In the genomic region with DNA sequence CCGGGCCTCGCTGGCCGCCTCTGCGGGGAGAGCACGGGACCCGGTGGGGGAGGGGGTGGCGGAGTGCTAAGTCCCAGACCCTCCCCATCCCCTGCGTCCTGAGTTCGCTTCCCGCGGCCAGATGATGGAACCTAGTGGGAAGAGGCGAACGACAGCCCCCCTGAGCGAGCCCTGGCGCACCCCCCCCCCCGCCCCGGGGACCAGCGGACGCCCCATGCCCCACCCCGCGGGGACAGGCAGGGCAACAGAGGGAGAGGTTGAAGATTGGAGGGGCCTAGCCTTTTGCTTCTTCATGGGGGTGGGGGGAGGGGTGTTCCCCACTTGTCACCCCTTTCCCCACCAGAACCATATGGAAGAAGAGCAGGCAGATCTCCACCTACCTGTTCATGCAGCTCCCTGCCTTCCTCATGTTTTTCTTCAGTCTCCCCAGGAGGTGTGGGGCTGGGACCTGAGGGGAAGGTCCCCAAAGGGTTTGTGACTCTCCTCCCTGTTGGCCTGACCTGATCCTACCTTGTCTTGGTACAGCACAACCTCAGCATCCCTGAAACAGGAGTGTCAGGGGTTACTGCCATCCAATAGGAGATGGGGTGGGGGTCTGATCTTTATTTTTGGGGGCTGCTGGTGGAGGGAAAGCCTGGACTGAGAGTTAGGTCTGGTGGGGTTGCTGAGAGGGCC, we compare ENCODE assay signal across 1 cellular context.
TF ChIP-seq lines count a peak whose summit lies in the region.

No MANE protein-coding gene starts in this region.

TF ChIP-seq in GM12878, 131 proteins besides CTCF, POLR2A, EP300 and RAD21:
- TF ChIP-seq WRNIP1 (IDR thresholded peaks at IDR 0.05; ENCODE audit: borderline replicate concordance, low read depth, low read length) (no peak), BCL3 (IDR thresholded peaks at IDR 0.05; ENCODE audit: borderline replicate concordance, insufficient read depth, low read depth, low read length, poor library complexity, severe bottlenecking) (peak; percentile 7), CHD2 (IDR thresholded peaks at IDR 0.05; ENCODE audit: borderline replicate concordance, low read depth, low read length) (peak; percentile 90), SIN3A (IDR thresholded peaks at IDR 0.05; ENCODE audit: low read depth, low read length) (no peak; the same call in 1 of the 2 replicates), BHLHE40 (IDR thresholded peaks at IDR 0.05; ENCODE audit: borderline replicate concordance in 1 of 2, low read depth in 2 of 2, low read length in 1 of 2) (peak; percentile 36 to 96; a peak in 2 of 4 replicates), USF1 (IDR thresholded peaks at IDR 0.05; ENCODE audit: borderline replicate concordance, extremely low read length, insufficient read depth, low read depth, low read length) (peak; percentile 2), IRF4 (IDR thresholded peaks at IDR 0.05; ENCODE audit: low read depth, low read length) (no peak), ZNF24 (IDR thresholded peaks at IDR 0.05) (peak; percentile 64; the same call in 1 of the 2 replicates), ZNF687 (IDR thresholded peaks at IDR 0.05) (0 out of 2 replicates have a peak, but pooled peaks have one; percentile 9), IKZF2 (IDR thresholded peaks at IDR 0.05) (peak in 1 of 2 experiments; percentile 38; a peak in 2 of 4 replicates), STAT3 (IDR thresholded peaks at IDR 0.05; ENCODE audit: low read depth, low read length) (no peak)
- TF ChIP-seq, protein P1, sequence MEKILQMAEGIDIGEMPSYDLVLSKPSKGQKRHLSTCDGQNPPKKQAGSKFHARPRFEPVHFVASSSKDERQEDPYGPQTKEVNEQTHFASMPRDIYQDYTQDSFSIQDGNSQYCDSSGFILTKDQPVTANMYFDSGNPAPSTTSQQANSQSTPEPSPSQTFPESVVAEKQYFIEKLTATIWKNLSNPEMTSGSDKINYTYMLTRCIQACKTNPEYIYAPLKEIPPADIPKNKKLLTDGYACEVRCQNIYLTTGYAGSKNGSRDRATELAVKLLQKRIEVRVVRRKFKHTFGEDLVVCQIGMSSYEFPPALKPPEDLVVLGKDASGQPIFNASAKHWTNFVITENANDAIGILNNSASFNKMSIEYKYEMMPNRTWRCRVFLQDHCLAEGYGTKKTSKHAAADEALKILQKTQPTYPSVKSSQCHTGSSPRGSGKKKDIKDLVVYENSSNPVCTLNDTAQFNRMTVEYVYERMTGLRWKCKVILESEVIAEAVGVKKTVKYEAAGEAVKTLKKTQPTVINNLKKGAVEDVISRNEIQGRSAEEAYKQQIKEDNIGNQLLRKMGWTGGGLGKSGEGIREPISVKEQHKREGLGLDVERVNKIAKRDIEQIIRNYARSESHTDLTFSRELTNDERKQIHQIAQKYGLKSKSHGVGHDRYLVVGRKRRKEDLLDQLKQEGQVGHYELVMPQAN (conservative IDR thresholded peaks at IDR 0.05): peak; percentile 68; the same call in 1 of the 2 replicates
